Comparison of ENCODE assay signal across 14 cellular contexts in genomic region chr10:60975716-60976115, GRCh38. TPM values are rescaled to one million over a fixed set of nuclear protein-coding genes. Genes with fewer than 3 reads are reported as not detected.
"Had no signal": no experiment of that assay in that cellular context is flagged by ENCODE, and none has a peak within 500 bp of the region (broad histone marks: within the 10 kb centered on the region; RNA-seq: fewer than 3 reads in every experiment).

No MANE protein-coding gene starts in this region.

- H3K36me3 Mint-ChIP-seq: neural progenitor cell had no signal

- DNase-seq: activated CD4-positive, alpha-beta T cell treated with anti-CD3 and anti-CD28 coated beads for 4 hours; activated CD8-positive, alpha-beta memory T cell treated with anti-CD3 and anti-CD28 coated beads, Interleukin-2, amount 50 U/mL, for 48 hours; activated CD8-positive, alpha-beta T cell treated with anti-CD3 and anti-CD28 coated beads, Interleukin-2, amount 10 ng/mL, durations not matched to agents 7 days and 5 days; activated naive CD4-positive, alpha-beta T cell treated with Interleukin-2 at 50 U/mL for 16 hours; activated naive CD8-positive, alpha-beta T cell treated with anti-CD3 and anti-CD28 coated beads, Interleukin-2, amount 50 U/mL, for 24 hours; effector CD4-positive, alpha-beta T cell; ovary; stimulated activated CD4-positive, alpha-beta T cell treated with anti-CD3 and anti-CD28 coated beads, Interleukin-4, amount 100 ng/mL, for 1 hour; stimulated activated CD8-positive, alpha-beta memory T cell treated with anti-CD3 and anti-CD28 coated beads, Interleukin-4, amount 100 ng/mL, for 48 hours; stimulated activated naive CD8-positive, alpha-beta T cell treated with anti-CD3 and anti-CD28 coated beads, Interleukin-15, amount 100 ng/mL, for 72 hours; thyroid gland had no signal

- ATAC-seq: activated CD8-positive, alpha-beta T cell treated with anti-CD3 and anti-CD28 coated beads, Interleukin-2, amount 10 ng/mL, durations not matched to agents 7 days and 5 days; activated naive CD8-positive, alpha-beta T cell treated with anti-CD3 and anti-CD28 coated beads, Interleukin-2, amount 50 U/mL, for 24 hours had no signal

- H3K9me3 Mint-ChIP-seq: activated naive CD8-positive, alpha-beta T cell treated with anti-CD3 and anti-CD28 coated beads, Interleukin-2, amount 50 U/mL, for 24 hours; neural progenitor cell; stimulated activated naive CD8-positive, alpha-beta T cell treated with anti-CD3 and anti-CD28 coated beads, Interleukin-15, amount 100 ng/mL, for 72 hours had no signal

- H3K4me3 Mint-ChIP-seq: activated CD8-positive, alpha-beta T cell treated with anti-CD3 and anti-CD28 coated beads, Interleukin-2, amount 10 ng/mL, durations not matched to agents 7 days and 5 days; activated naive CD8-positive, alpha-beta T cell treated with anti-CD3 and anti-CD28 coated beads, Interleukin-2, amount 50 U/mL, for 24 hours; activated T-helper 1 cell treated with anti-CD3 and anti-CD28 coated beads, Interleukin-12 subunit alpha, Interleukin-12 subunit beta, Interleukin-2, Interleukin-4 antibody, amounts not matched to agents 30 ng/mL and 10 ng/mL and 1 ng/mL, durations not matched to agents 14 hours and 24 hours and 36 hours; neural progenitor cell; stimulated activated naive CD8-positive, alpha-beta T cell treated with anti-CD3 and anti-CD28 coated beads, Interleukin-15, amount 100 ng/mL, for 72 hours had no signal

- H3K4me3 ChIP-seq: cardiac muscle cell, neural progenitor cell, ovary, thyroid gland had no signal

- H3K4me1 Mint-ChIP-seq: neural progenitor cell had no signal

- H3K27ac Mint-ChIP-seq: activated CD8-positive, alpha-beta T cell treated with anti-CD3 and anti-CD28 coated beads, Interleukin-2, amount 10 ng/mL, durations not matched to agents 7 days and 5 days; activated T-helper 1 cell treated with anti-CD3 and anti-CD28 coated beads, Interleukin-12 subunit alpha, Interleukin-12 subunit beta, Interleukin-2, Interleukin-4 antibody, amounts not matched to agents 30 ng/mL and 10 ng/mL and 1 ng/mL, durations not matched to agents 14 hours and 24 hours and 36 hours; neural progenitor cell; stimulated activated naive CD8-positive, alpha-beta T cell treated with anti-CD3 and anti-CD28 coated beads, Interleukin-15, amount 100 ng/mL, for 72 hours had no signal

RNA-seq across cellular contexts. Expression of gene RHOBTB1, which starts 31.7 kb away (rescaled TPM):
- total RNA-seq: activated T-helper 1 cell treated with anti-CD3 and anti-CD28 coated beads, Interleukin-12 subunit alpha, Interleukin-12 subunit beta, Interleukin-2, Interleukin-4 antibody, amounts not matched to agents 30 ng/mL and 10 ng/mL and 1 ng/mL, durations not matched to agents 14 hours and 24 hours and 36 hours had no signal
